ENCODE assay signal across 9 cellular contexts in the genomic region with DNA sequence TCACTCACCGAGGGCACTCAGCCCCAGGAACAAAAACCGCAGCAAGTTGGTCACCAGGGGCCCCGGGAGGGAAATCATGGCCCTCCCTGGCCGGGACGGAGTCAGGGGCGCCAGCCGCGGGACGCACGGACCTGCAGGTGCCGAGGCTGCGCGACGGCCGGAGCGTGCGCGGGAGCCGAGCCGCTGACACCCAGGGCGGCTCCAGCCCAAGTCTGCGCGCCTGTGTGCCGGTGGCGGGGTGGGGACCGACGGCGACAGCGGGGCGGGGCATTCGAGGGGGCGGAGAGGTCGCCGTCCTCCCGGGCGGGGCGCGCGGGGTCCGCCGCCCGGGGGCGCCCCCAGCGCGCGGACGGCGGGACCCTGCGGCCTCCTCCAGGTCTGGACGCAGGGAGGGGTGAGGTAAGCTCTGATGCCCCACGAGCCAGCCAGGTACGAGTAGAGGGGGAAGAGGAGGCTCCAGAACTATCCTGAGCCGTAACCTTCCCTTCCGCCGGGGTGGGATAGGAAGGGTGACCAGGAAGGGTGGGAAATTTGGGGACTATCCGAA. TPM values are rescaled to one million over a fixed set of nuclear protein-coding genes. Genes with fewer than 3 reads are reported as not detected.
DNase-seq lines count a peak whose midpoint lies in the region; ATAC-seq and FAIRE-seq lines count a peak whose summit lies in the region.
"Had no signal": no experiment of that assay in that cellular context is flagged by ENCODE, and none has a peak within 500 bp of the region (broad histone marks: within the 10 kb centered on the region; RNA-seq: fewer than 3 reads in every experiment).

A gene with protein sequence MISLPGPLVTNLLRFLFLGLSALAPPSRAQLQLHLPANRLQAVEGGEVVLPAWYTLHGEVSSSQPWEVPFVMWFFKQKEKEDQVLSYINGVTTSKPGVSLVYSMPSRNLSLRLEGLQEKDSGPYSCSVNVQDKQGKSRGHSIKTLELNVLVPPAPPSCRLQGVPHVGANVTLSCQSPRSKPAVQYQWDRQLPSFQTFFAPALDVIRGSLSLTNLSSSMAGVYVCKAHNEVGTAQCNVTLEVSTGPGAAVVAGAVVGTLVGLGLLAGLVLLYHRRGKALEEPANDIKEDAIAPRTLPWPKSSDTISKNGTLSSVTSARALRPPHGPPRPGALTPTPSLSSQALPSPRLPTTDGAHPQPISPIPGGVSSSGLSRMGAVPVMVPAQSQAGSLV (minus strand): TSS at position 214 of the 547 bp plus-strand sequence. CDS start 136 bp downstream, at position 78.

- no peaks in the 10 kb centered on the region for H3K27me3 ChIP-seq in SJSA1 (replicated peaks)

- DNase-seq in NCI-H2227 (lab: John Stamatoyannopoulos, UW; ENCODE audit: unreplicated experiment) (peak; percentile 36), NCI-H2227 treated with DMSO at 0.1 percent for 48 hours (lab: John Stamatoyannopoulos, UW) (no peak), SJSA1 (ENCODE audit: low read depth in 1 of 2, low spot score in 2 of 2) (no peak), urothelium cell line (ENCODE audit: low spot score) (no peak)
- peak; percentile 46 to 50 for DNase-seq in stimulated activated CD4-positive, alpha-beta T cell treated with anti-CD3 and anti-CD28 coated beads, Interleukin-15, amount 100 ng/mL, for 1 hour (ENCODE audit: low read depth in 1 of 2, low spot score in 1 of 2)

- ATAC-seq in HG03039 (IDR thresholded peaks at IDR 0.05; ENCODE audit: unreplicated experiment): peak; percentile 60

- FAIRE-seq in urothelium cell line (lab: Jason Lieb, UNC): no peak
- FAIRE-seq: G401.6 had no signal

- peak within 1 kb of the TSS; percentile 37 for H3K4me3 ChIP-seq in SJSA1
- H3K4me3 ChIP-seq in iPS-18c (ENCODE audit: insufficient read depth, low read depth, low read length): peak within 1 kb of the TSS; percentile 65

- H3K27ac ChIP-seq in SJSA1: no peak within 1 kb of the TSS
- H3K27ac ChIP-seq in angular gyrus (ENCODE audit: low read depth, low read length): peak within 1 kb of the TSS; percentile 70

- H3K4me1 ChIP-seq in SJSA1 (replicated peaks): peaks cover 23% of the 10 kb centered on the region

- no peaks in the 10 kb centered on the region for H3K9me3 ChIP-seq in SJSA1 (replicated peaks)
- no peaks in the 10 kb centered on the region for H3K9me3 ChIP-seq in iPS-18c (ENCODE audit: control insufficient read depth, insufficient read depth, low read length)

- H3K36me3 ChIP-seq in SJSA1: 0 out of 2 replicates have a peak, but pooled peaks cover 3% of the 10 kb centered on the region

RNA-seq across cellular contexts. Expression of the gene that starts here (rescaled TPM):
- 0.18 TPM in 1 of 2 replicates, not detected in the other for total RNA-seq in SJSA1 (2014; rRNA removed; shearing (Covaris generic))

Comparison
In these comparisons a context has a peak if more than half of its experiments do, and no peak if none do; other contexts are left out.
1. DNase-seq: peak in NCI-H2227 (single experiment) and stimulated activated CD4-positive, alpha-beta T cell treated with anti-CD3 and anti-CD28 coated beads, Interleukin-15, amount 100 ng/mL, for 1 hour (2 of 2); none in NCI-H2227 treated with DMSO at 0.1 percent for 48 hours (single experiment), SJSA1 (0 of 2) and urothelium cell line (single experiment).